In genomic region chr11:44304091-44305084, GRCh38 we compare ENCODE assay signal across 12 cellular contexts. TPM values are rescaled to one million over a fixed set of nuclear protein-coding genes. Genes with fewer than 3 reads are reported as not detected.
A peak's percentile ranks its signal among the peaks of the same experiment; 100 is the strongest.
DNase-seq lines count a peak whose midpoint lies in the region; ATAC-seq and TF ChIP-seq lines count a peak whose summit lies in the region.
"Had no signal": no experiment of that assay in that cellular context is flagged by ENCODE, and none has a peak within 500 bp of the region (broad histone marks: within the 10 kb centered on the region; RNA-seq: fewer than 3 reads in every experiment).

No MANE protein-coding gene starts in this region.

- no peak overlapping the region for H3K14ac ChIP-seq in mesenchymal stem cell (ENCODE audit: low read length in 2 of 2)

- H3K9me3 ChIP-seq in mesenchymal stem cell (ENCODE audit: control insufficient read depth, low read length) (no peaks in the 10 kb centered on the region), suprapubic skin (no peaks in the 10 kb centered on the region)
- H3K9me3 ChIP-seq: BE2C, colonic mucosa had no signal

- H3K4me1 ChIP-seq in mesenchymal stem cell (ENCODE audit: control insufficient read depth, insufficient read depth, low read depth, low read length), result peaks cover 22% of the 10 kb centered on the region
- peaks cover 35% of the 10 kb centered on the region for H3K4me1 ChIP-seq in suprapubic skin
- H3K4me1 ChIP-seq: BE2C had no signal

- peaks cover 89 to 95% of the 10 kb centered on the region in 2 experiments for H3K27me3 ChIP-seq in mesenchymal stem cell (ENCODE audit: control insufficient read depth in 1 of 2, insufficient read depth in 1 of 2, low read length in 2 of 2)
- peaks cover 84% of the 10 kb centered on the region for H3K27me3 ChIP-seq in suprapubic skin

- H3K36me3 Mint-ChIP-seq in activated naive CD4-positive, alpha-beta T cell treated with anti-CD3 and anti-CD28 coated beads, Interleukin-2, amount 50 U/mL, for 24 hours, result no peaks in the 10 kb centered on the region
- no peaks in the 10 kb centered on the region for H3K36me3 Mint-ChIP-seq in activated T-helper 1 cell treated with anti-CD3 and anti-CD28 coated beads, Interleukin-12 subunit alpha, Interleukin-12 subunit beta, Interleukin-2, Interleukin-4 antibody, amounts not matched to agents 30 ng/mL and 10 ng/mL and 1 ng/mL, durations not matched to agents 14 hours and 24 hours and 36 hours (ENCODE audit: low read depth)

- H2BK5ac ChIP-seq in mesenchymal stem cell (ENCODE audit: low read depth, low read length, poor library complexity, severe bottlenecking), result no peak overlapping the region

- intact Hi-C loops in activated T-helper 1 cell treated with anti-CD3 and anti-CD28 coated beads, Interleukin-12 subunit alpha, Interleukin-12 subunit beta, Interleukin-2, Interleukin-4 antibody, amounts not matched to agents 30 ng/mL and 10 ng/mL and 1 ng/mL, durations not matched to agents 14 hours and 24 hours and 36 hours (cut with micrococcal nuclease), result loop anchor here (1.0 kb wide), 1 partner anchor 14 kb away; no protein-coding TSS in a partner anchor

- peak overlapping the region; percentile 55 for H3K4me2 ChIP-seq in mesenchymal stem cell (ENCODE audit: low read length, poor library complexity, severe bottlenecking)

- H4K91ac ChIP-seq in mesenchymal stem cell (ENCODE audit: low read length), result no peak overlapping the region

- TF ChIP-seq CTCF in suprapubic skin (IDR thresholded peaks at IDR 0.05), result no peak

- H3K36me3 ChIP-seq in mesenchymal stem cell (ENCODE audit: control insufficient read depth in 1 of 2, insufficient read depth in 2 of 2, low read depth in 1 of 2, low read length in 2 of 2) (no peaks in the 10 kb centered on the region), suprapubic skin (no peaks in the 10 kb centered on the region)
- H3K36me3 ChIP-seq: BE2C, colonic mucosa had no signal

- no peak overlapping the region for H2AK5ac ChIP-seq in mesenchymal stem cell (ENCODE audit: low read length, severe bottlenecking)

- H3K27me3 Mint-ChIP-seq in activated naive CD4-positive, alpha-beta T cell treated with anti-CD3 and anti-CD28 coated beads, Interleukin-2, amount 50 U/mL, for 24 hours, result peaks cover 64% of the 10 kb centered on the region
- peaks cover 78% of the 10 kb centered on the region for H3K27me3 Mint-ChIP-seq in activated T-helper 1 cell treated with anti-CD3 and anti-CD28 coated beads, Interleukin-12 subunit alpha, Interleukin-12 subunit beta, Interleukin-2, Interleukin-4 antibody, amounts not matched to agents 30 ng/mL and 10 ng/mL and 1 ng/mL, durations not matched to agents 14 hours and 24 hours and 36 hours (ENCODE audit: insufficient read depth)

- no peak overlapping the region for H2BK15ac ChIP-seq in mesenchymal stem cell (ENCODE audit: low read depth, poor library complexity, severe bottlenecking)

- no peak overlapping the region for H2AFZ ChIP-seq in mesenchymal stem cell (ENCODE audit: low read depth, low read length)

- no peak overlapping the region for H3K9ac ChIP-seq in mesenchymal stem cell (ENCODE audit: low read length)

- H3K4me3 Mint-ChIP-seq in activated naive CD4-positive, alpha-beta T cell treated with anti-CD3 and anti-CD28 coated beads, Interleukin-2, amount 50 U/mL, for 24 hours, result peak overlapping the region; percentile 86
- H3K4me3 Mint-ChIP-seq in activated T-helper 1 cell treated with anti-CD3 and anti-CD28 coated beads, Interleukin-12 subunit alpha, Interleukin-12 subunit beta, Interleukin-2, Interleukin-4 antibody, amounts not matched to agents 30 ng/mL and 10 ng/mL and 1 ng/mL, durations not matched to agents 14 hours and 24 hours and 36 hours, result peak overlapping the region; percentile 84

- H3K18ac ChIP-seq in mesenchymal stem cell (ENCODE audit: low read depth in 1 of 2, low read length in 2 of 2), result no peak overlapping the region

- DNase-seq in activated naive CD4-positive, alpha-beta T cell treated with Interleukin-2 at 50 U/mL for 16 hours, result no peak
- no peak for DNase-seq in activated T-helper 1 cell treated with anti-CD3 and anti-CD28 coated beads, Interleukin-12 subunit alpha, Interleukin-12 subunit beta, Interleukin-2, Interleukin-4 antibody, amounts not matched to agents 30 ng/mL and 10 ng/mL and 1 ng/mL, durations not matched to agents 14 hours and 24 hours and 36 hours (ENCODE audit: low spot score)
- peak; percentile 34 for DNase-seq in mesenchymal stem cell
- no peak for DNase-seq in suprapubic skin (ENCODE audit: low spot score in 2 of 2)
- no peak for DNase-seq in stimulated activated CD4-positive, alpha-beta T cell treated with anti-CD3 and anti-CD28 coated beads, Interleukin-2, amount 100 ng/mL, for 48 hours
- DNase-seq: BE2C; colonic mucosa; NCI-H1694; stimulated activated naive CD4-positive, alpha-beta T cell had no signal

- H3K27ac ChIP-seq in mesenchymal stem cell (ENCODE audit: low read length, poor library complexity, severe bottlenecking) (no peak overlapping the region), suprapubic skin (no peak overlapping the region)
- H3K27ac ChIP-seq: colonic mucosa had no signal

- H2BK120ac ChIP-seq in mesenchymal stem cell (ENCODE audit: low read depth, low read length), result no peak overlapping the region

- H4K8ac ChIP-seq in mesenchymal stem cell (ENCODE audit: low read length), result no peak overlapping the region

- WGBS in mesenchymal stem cell, result 3% methylated on average over 66 of the region's 73 CpGs
- 41% methylated on average over 63 of the region's 73 CpGs for WGBS in suprapubic skin

- no peak overlapping the region for H3K4me3 ChIP-seq in mesenchymal stem cell (ENCODE audit: insufficient read depth in 1 of 2, low read depth in 1 of 2, low read length in 2 of 2)
- H3K4me3 ChIP-seq in suprapubic skin, result peak overlapping the region; percentile 48

- ATAC-seq in GM18511 (IDR thresholded peaks at IDR 0.05; ENCODE audit: unreplicated experiment), result no peak
- no peak for ATAC-seq in HG02938 (IDR thresholded peaks at IDR 0.05; ENCODE audit: unreplicated experiment)

- no peak for TF ChIP-seq POLR2A in suprapubic skin (IDR thresholded peaks at IDR 0.05)

- no peaks in the 10 kb centered on the region for H3K9me3 Mint-ChIP-seq in activated naive CD4-positive, alpha-beta T cell treated with anti-CD3 and anti-CD28 coated beads, Interleukin-2, amount 50 U/mL, for 24 hours
- H3K9me3 Mint-ChIP-seq in activated T-helper 1 cell treated with anti-CD3 and anti-CD28 coated beads, Interleukin-12 subunit alpha, Interleukin-12 subunit beta, Interleukin-2, Interleukin-4 antibody, amounts not matched to agents 30 ng/mL and 10 ng/mL and 1 ng/mL, durations not matched to agents 14 hours and 24 hours and 36 hours, result no peaks in the 10 kb centered on the region

- peak overlapping the region in 1 of 2 experiments; percentile 17 for H3K23ac ChIP-seq in mesenchymal stem cell (ENCODE audit: low read length in 2 of 2)

- H2BK12ac ChIP-seq in mesenchymal stem cell (ENCODE audit: low read length in 2 of 2), result no peak overlapping the region

- no peak overlapping the region for H3K4ac ChIP-seq in mesenchymal stem cell (ENCODE audit: low read depth in 1 of 2, low read length in 2 of 2)

- no peak overlapping the region for H3K27ac Mint-ChIP-seq in activated naive CD4-positive, alpha-beta T cell treated with anti-CD3 and anti-CD28 coated beads, Interleukin-2, amount 50 U/mL, for 24 hours
- H3K27ac Mint-ChIP-seq in activated T-helper 1 cell treated with anti-CD3 and anti-CD28 coated beads, Interleukin-12 subunit alpha, Interleukin-12 subunit beta, Interleukin-2, Interleukin-4 antibody, amounts not matched to agents 30 ng/mL and 10 ng/mL and 1 ng/mL, durations not matched to agents 14 hours and 24 hours and 36 hours, result peak overlapping the region; percentile 63

- TF ChIP-seq EP300 in suprapubic skin (IDR thresholded peaks at IDR 0.05), result no peak

- no peaks in the 10 kb centered on the region for H3K79me1 ChIP-seq in mesenchymal stem cell (replicated peaks; ENCODE audit: low read length, poor library complexity, severe bottlenecking)

- H3K4me1 Mint-ChIP-seq in activated naive CD4-positive, alpha-beta T cell treated with anti-CD3 and anti-CD28 coated beads, Interleukin-2, amount 50 U/mL, for 24 hours, result peaks cover 28% of the 10 kb centered on the region
- H3K4me1 Mint-ChIP-seq in activated T-helper 1 cell treated with anti-CD3 and anti-CD28 coated beads, Interleukin-12 subunit alpha, Interleukin-12 subunit beta, Interleukin-2, Interleukin-4 antibody, amounts not matched to agents 30 ng/mL and 10 ng/mL and 1 ng/mL, durations not matched to agents 14 hours and 24 hours and 36 hours (ENCODE audit: low read depth), result peaks cover 20% of the 10 kb centered on the region

RNA-seq across cellular contexts. Expression of gene ALX4, which starts 5.6 kb away (rescaled TPM):
- total RNA-seq in activated T-helper 1 cell treated with anti-CD3 and anti-CD28 coated beads, Interleukin-12 subunit alpha, Interleukin-12 subunit beta, Interleukin-2, Interleukin-4 antibody, amounts not matched to agents 30 ng/mL and 10 ng/mL and 1 ng/mL, durations not matched to agents 14 hours and 24 hours and 36 hours, result not detected in 2 replicates
- not detected for polyA plus RNA-seq in mesenchymal stem cell (2013, experiment 1 of 2)
- not detected for polyA plus RNA-seq in mesenchymal stem cell (2013, experiment 2 of 2)
- total RNA-seq in suprapubic skin, result 1 to 10 TPM in 1 of 4 donors, under 1 TPM in 2, not detected in 1; 0.21 to 1.1 (median 0.34) TPM
- total RNA-seq: colonic mucosa had no signal
